Comparison of ENCODE assay signal across 1 cellular context in the genomic region with DNA sequence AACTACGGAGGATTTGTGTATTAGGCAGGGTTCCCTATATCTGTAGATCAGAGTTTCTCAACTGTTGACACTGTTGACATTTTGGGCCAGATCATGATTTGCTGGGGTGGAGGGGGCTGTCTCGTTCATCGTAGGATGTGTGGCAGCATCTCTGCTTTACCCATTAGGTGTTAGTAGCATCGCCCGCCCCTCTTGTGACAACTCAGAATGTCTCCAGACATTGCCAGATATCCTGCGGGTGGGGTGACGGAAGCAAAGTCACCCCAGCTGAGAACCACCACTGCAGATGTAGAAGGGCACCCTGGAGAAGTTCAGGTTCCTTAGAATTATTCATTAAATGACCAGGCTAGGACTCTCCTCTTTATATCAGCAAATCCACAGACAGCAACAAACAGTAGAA.
TF ChIP-seq lines count a peak whose summit lies in the region.

No MANE protein-coding gene starts in this region.

TF ChIP-seq in liver, 16 proteins besides CTCF, POLR2A, EP300 and RAD21 (continued from another document):
- TF ChIP-seq, protein P1, sequence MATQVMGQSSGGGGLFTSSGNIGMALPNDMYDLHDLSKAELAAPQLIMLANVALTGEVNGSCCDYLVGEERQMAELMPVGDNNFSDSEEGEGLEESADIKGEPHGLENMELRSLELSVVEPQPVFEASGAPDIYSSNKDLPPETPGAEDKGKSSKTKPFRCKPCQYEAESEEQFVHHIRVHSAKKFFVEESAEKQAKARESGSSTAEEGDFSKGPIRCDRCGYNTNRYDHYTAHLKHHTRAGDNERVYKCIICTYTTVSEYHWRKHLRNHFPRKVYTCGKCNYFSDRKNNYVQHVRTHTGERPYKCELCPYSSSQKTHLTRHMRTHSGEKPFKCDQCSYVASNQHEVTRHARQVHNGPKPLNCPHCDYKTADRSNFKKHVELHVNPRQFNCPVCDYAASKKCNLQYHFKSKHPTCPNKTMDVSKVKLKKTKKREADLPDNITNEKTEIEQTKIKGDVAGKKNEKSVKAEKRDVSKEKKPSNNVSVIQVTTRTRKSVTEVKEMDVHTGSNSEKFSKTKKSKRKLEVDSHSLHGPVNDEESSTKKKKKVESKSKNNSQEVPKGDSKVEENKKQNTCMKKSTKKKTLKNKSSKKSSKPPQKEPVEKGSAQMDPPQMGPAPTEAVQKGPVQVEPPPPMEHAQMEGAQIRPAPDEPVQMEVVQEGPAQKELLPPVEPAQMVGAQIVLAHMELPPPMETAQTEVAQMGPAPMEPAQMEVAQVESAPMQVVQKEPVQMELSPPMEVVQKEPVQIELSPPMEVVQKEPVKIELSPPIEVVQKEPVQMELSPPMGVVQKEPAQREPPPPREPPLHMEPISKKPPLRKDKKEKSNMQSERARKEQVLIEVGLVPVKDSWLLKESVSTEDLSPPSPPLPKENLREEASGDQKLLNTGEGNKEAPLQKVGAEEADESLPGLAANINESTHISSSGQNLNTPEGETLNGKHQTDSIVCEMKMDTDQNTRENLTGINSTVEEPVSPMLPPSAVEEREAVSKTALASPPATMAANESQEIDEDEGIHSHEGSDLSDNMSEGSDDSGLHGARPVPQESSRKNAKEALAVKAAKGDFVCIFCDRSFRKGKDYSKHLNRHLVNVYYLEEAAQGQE (IDR thresholded peaks at IDR 0.05): no peak
- TF ChIP-seq FOXA2 (IDR thresholded peaks at IDR 0.05): no peak
